Comparison of ENCODE assay signal across 23 cellular contexts in genomic region chr7:81887691-81888090, GRCh38.
DNase-seq lines count a peak whose midpoint lies in the region; ATAC-seq and TF ChIP-seq lines count a peak whose summit lies in the region.
"Had no signal": no experiment of that assay in that cellular context is flagged by ENCODE, and none has a peak within 500 bp of the region (broad histone marks: within the 10 kb centered on the region; RNA-seq: fewer than 3 reads in every experiment).

No MANE protein-coding gene starts in this region.

- TF ChIP-seq POLR2A in GM18505 (IDR thresholded peaks at IDR 0.05; ENCODE audit: borderline replicate concordance, extremely low read depth, insufficient read depth, insufficient read length): no peak
- no peak for TF ChIP-seq POLR2A in spleen (IDR thresholded peaks at IDR 0.05)

- H3K9me2 ChIP-seq in MM.1S (replicated peaks; ENCODE audit: insufficient read depth, low read length): no peaks in the 10 kb centered on the region

- H3K4me3 ChIP-seq in MM.1S (ENCODE audit: low read length): peak overlapping the region; percentile 34
- no peak overlapping the region for H3K4me3 ChIP-seq in SJCRH30
- H3K4me3 ChIP-seq in spleen: no peak overlapping the region
- H3K4me3 ChIP-seq in MG63: no peak overlapping the region
- H3K4me3 ChIP-seq in left lung: no peak overlapping the region
- H3K4me3 ChIP-seq: dorsolateral prefrontal cortex, pancreas, sigmoid colon had no signal

- H3K4me2 ChIP-seq in MM.1S (ENCODE audit: low read depth, low read length): peak overlapping the region; percentile 63

- no peak for TF ChIP-seq CTCF in MM.1S (IDR thresholded peaks at IDR 0.05; ENCODE audit: low read length)
- TF ChIP-seq CTCF in spleen (IDR thresholded peaks at IDR 0.05 in 8 of 11, conservative IDR thresholded peaks at IDR 0.05 in 3 of 11): no peak
- no peak for TF ChIP-seq CTCF in left lung (IDR thresholded peaks at IDR 0.05)

- H3K36me3 ChIP-seq in MM.1S (replicated peaks; ENCODE audit: insufficient read depth, low read length): no peaks in the 10 kb centered on the region
- no peaks in the 10 kb centered on the region for H3K36me3 ChIP-seq in SJCRH30
- H3K36me3 ChIP-seq in spleen: no peaks in the 10 kb centered on the region
- H3K36me3 ChIP-seq in MG63: no peaks in the 10 kb centered on the region
- H3K36me3 ChIP-seq in left lung: no peaks in the 10 kb centered on the region
- H3K36me3 ChIP-seq: pancreas, sigmoid colon had no signal

- H3K27me3 ChIP-seq in MM.1S (replicated peaks; ENCODE audit: insufficient read depth, low read length) (no peaks in the 10 kb centered on the region), SJCRH30 (no peaks in the 10 kb centered on the region), spleen (replicated peaks in 1 of 7) (no peaks in the 10 kb centered on the region), MG63 (no peaks in the 10 kb centered on the region), left lung (no peaks in the 10 kb centered on the region)
- H3K27me3 ChIP-seq: pancreas, sigmoid colon had no signal

- WGBS in spleen, 5 donors: 23 to 31% (median 29%) methylated on average over 1 of the region's 1 CpG

- peak overlapping the region; percentile 51 for H3K9ac ChIP-seq in MM.1S (ENCODE audit: low read length)

- no peaks in the 10 kb centered on the region for H4K20me1 ChIP-seq in MM.1S (ENCODE audit: insufficient read depth, low read length)

- H3K9me3 ChIP-seq in MM.1S (replicated peaks; ENCODE audit: insufficient read depth, low read length) (no peaks in the 10 kb centered on the region), SJCRH30 (replicated peaks) (no peaks in the 10 kb centered on the region), spleen (no peaks in the 10 kb centered on the region), MG63 (no peaks in the 10 kb centered on the region), left lung (no peaks in the 10 kb centered on the region)
- H3K9me3 ChIP-seq: pancreas, sigmoid colon had no signal

- ATAC-seq in GM18505 (IDR thresholded peaks at IDR 0.05; ENCODE audit: unreplicated experiment) (peak; percentile 13), HG02759 (IDR thresholded peaks at IDR 0.05; ENCODE audit: unreplicated experiment) (peak; percentile 28), left lung (no peak)
- ATAC-seq: CD8-positive, alpha-beta T cell; natural killer cell; pancreas had no signal

- peak overlapping the region; percentile 6; the same call in 1 of the 2 replicates for H2AFZ ChIP-seq in MM.1S (ENCODE audit: low read length)

- peaks cover 16% of the 10 kb centered on the region for H3F3A ChIP-seq in MM.1S (ENCODE audit: insufficient read depth, low read length)

- H3K79me2 ChIP-seq in MM.1S (ENCODE audit: low read length): no peaks in the 10 kb centered on the region

- peak overlapping the region; percentile 81 for H3K27ac ChIP-seq in MM.1S (ENCODE audit: low read length)
- peak overlapping the region; percentile 13; the same call in 1 of the 2 replicates for H3K27ac ChIP-seq in SJCRH30
- H3K27ac ChIP-seq in spleen: no peak overlapping the region
- no peak overlapping the region for H3K27ac ChIP-seq in left lung
- H3K27ac ChIP-seq: dorsolateral prefrontal cortex, pancreas, sigmoid colon had no signal

- peaks cover 35% of the 10 kb centered on the region for H3K4me1 ChIP-seq in MM.1S (ENCODE audit: low read length)
- H3K4me1 ChIP-seq in SJCRH30: peaks cover 22% of the 10 kb centered on the region
- H3K4me1 ChIP-seq in spleen: peaks cover 0 to 5% (median 0%) of the 10 kb centered on the region in 6 donors
- H3K4me1 ChIP-seq in left lung: no peaks in the 10 kb centered on the region
- H3K4me1 ChIP-seq: pancreas, sigmoid colon had no signal

- intact Hi-C loops in spleen (cut with DNase I; ENCODE audit: low total_unique reads) (no loop called here), left lung (cut with DNase I) (no loop called here)

- DNase-seq in MM.1S: peak; percentile 52
- DNase-seq in SJCRH30: no peak
- DNase-seq in spleen: no peak
- DNase-seq in MG63: no peak
- no peak for DNase-seq in left lung
- no peak for DNase-seq in retina
- DNase-seq: activated CD4-positive, alpha-beta T cell treated with anti-CD3 and anti-CD28 coated beads, Interleukin-2, amount 50 U/mL, for 1 hour; activated naive CD4-positive, alpha-beta T cell; caudate nucleus; CD8-positive, alpha-beta T cell; dorsolateral prefrontal cortex; foreskin fibroblast; kidney; natural killer cell; NCI-H1930; NCI-H226; pancreas; sigmoid colon; stimulated activated CD4-positive, alpha-beta T cell treated with anti-CD3 and anti-CD28 coated beads, Interleukin-1b, Interleukin-23, amount 100 ng/mL, for 48 hours; T-helper 1 cell; trophoblast cell had no signal

Comparison
In these comparisons a context has a peak if more than half of its experiments do, and no peak if none do; other contexts are left out.
1. H3K27ac ChIP-seq: peak in MM.1S (single experiment) and SJCRH30 (single experiment); none in spleen (0 of 8) and left lung (0 of 2).